In the genomic region with DNA sequence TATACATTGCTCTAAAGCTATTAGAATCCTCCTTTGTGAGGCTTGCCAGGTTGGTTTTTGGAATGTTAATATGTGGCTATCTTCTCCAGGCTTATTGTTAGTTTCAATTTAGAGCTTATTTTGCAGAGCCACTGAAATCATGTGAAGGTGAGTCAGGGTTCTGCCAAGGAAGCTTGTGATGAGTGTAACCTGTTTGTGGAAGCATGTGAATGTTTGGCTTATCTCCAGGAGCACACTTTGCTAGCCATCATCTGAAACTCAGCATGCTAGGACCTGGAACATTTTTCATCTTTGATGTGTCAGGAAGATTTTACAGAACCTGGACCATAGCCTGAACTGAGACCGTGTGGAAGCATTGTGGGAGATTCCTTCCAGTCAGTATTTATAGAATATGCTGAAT, we compare ENCODE assay signal across 1 cellular context.
TF ChIP-seq lines count a peak whose summit lies in the region.

No MANE protein-coding gene starts in this region.

TF ChIP-seq in HCT116, 20 proteins besides CTCF, POLR2A, EP300 and RAD21 (continued from another document):
- TF ChIP-seq, protein P1, sequence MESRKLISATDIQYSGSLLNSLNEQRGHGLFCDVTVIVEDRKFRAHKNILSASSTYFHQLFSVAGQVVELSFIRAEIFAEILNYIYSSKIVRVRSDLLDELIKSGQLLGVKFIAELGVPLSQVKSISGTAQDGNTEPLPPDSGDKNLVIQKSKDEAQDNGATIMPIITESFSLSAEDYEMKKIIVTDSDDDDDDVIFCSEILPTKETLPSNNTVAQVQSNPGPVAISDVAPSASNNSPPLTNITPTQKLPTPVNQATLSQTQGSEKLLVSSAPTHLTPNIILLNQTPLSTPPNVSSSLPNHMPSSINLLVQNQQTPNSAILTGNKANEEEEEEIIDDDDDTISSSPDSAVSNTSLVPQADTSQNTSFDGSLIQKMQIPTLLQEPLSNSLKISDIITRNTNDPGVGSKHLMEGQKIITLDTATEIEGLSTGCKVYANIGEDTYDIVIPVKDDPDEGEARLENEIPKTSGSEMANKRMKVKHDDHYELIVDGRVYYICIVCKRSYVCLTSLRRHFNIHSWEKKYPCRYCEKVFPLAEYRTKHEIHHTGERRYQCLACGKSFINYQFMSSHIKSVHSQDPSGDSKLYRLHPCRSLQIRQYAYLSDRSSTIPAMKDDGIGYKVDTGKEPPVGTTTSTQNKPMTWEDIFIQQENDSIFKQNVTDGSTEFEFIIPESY (IDR thresholded peaks at IDR 0.05; ENCODE audit: extremely low read depth, insufficient replicate concordance, low read length): no peak
